Comparison of ENCODE assay signal across 12 cellular contexts in the genomic region with DNA sequence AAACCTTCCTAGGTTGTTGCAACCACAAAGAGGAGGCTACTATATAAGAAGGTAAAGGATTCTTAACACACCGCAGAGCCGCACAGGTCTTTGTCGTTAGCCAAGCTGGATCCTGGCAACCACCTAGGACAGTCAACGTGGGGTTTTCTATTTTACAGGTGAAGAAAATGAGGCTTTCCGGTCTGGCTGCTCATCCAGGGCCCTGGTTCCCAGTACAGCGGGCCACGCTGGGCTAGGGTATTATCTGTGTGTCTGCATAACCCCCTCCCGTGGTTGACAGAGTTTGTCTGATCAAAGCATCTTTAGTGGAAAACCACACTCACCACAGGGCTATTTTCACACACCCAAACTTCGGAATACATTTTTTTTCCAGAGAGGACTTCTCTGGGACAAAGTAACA. TPM values are rescaled to one million over a fixed set of nuclear protein-coding genes. Genes with fewer than 3 reads are reported as not detected.
A peak's percentile ranks its signal among the peaks of the same experiment; 100 is the strongest.
DNase-seq lines count a peak whose midpoint lies in the region; ATAC-seq and TF ChIP-seq lines count a peak whose summit lies in the region.
"Had no signal": no experiment of that assay in that cellular context is flagged by ENCODE, and none has a peak within 500 bp of the region (broad histone marks: within the 10 kb centered on the region; RNA-seq: fewer than 3 reads in every experiment).

No MANE protein-coding gene starts in this region.

- no peak overlapping the region for H3K4ac ChIP-seq in neuronal stem cell (ENCODE audit: low read length)

- H2BK5ac ChIP-seq in neuronal stem cell (ENCODE audit: low read length) = no peak overlapping the region

- ATAC-seq in stimulated activated naive CD8-positive, alpha-beta T cell treated with anti-CD3 and anti-CD28 coated beads, Interleukin-15, Interleukin-2, amounts not matched to agents 100 U/mL and 50 U/mL, for 24 hours = peak; percentile 67
- no peak for ATAC-seq in GM19035 (IDR thresholded peaks at IDR 0.05; ENCODE audit: unreplicated experiment)
- ATAC-seq: heart right ventricle had no signal

- H3K27me3 ChIP-seq in esophagus squamous epithelium = peaks cover 0 to 30% (median 0%) of the 10 kb centered on the region in 4 donors
- peaks cover 2 to 10% (median 3%) of the 10 kb centered on the region in 3 experiments for H3K27me3 ChIP-seq in neuronal stem cell (ENCODE audit: control insufficient read depth in 3 of 3, insufficient read depth in 3 of 3, low read depth in 1 of 3, low read length in 3 of 3)
- H3K27me3 ChIP-seq: colonic mucosa had no signal

- H3K4me1 ChIP-seq in esophagus squamous epithelium = peaks cover 0 to 32% (median 9%) of the 10 kb centered on the region in 3 donors
- peaks cover 0 to 4% of the 10 kb centered on the region in 2 donors for H3K4me1 ChIP-seq in neuronal stem cell (ENCODE audit: control insufficient read depth in 2 of 2, insufficient read depth in 1 of 2, low read depth in 1 of 2, low read length in 2 of 2)
- H3K4me1 ChIP-seq: colonic mucosa had no signal

- H3K4me2 ChIP-seq in neuronal stem cell (ENCODE audit: insufficient read depth, low read length, poor library complexity, severe bottlenecking) = no peak overlapping the region
- H3K4me2 ChIP-seq: smooth muscle cell had no signal

- DNase-seq in activated CD4-positive, CD25-positive, alpha-beta regulatory T cell treated with anti-CD3 and anti-CD28 coated beads, Interleukin-2, amount 50 U/mL, for 72 hours = peak; percentile 29
- no peak for DNase-seq in activated CD4-positive, CD25-positive, alpha-beta regulatory T cell (lab: John Stamatoyannopoulos, UW)
- DNase-seq in activated CD8-positive, alpha-beta memory T cell treated with anti-CD3 and anti-CD28 coated beads, Interleukin-2, amount 50 U/mL, for 4 hours = peak; percentile 41
- DNase-seq in esophagus squamous epithelium (lab: John Stamatoyannopoulos, UW) = no peak
- peak; percentile 58 for DNase-seq in stimulated activated naive CD8-positive, alpha-beta T cell treated with anti-CD3 and anti-CD28 coated beads, Interleukin-15, Interleukin-2, amounts not matched to agents 100 U/mL and 50 U/mL, for 24 hours
- no peak for DNase-seq in neuronal stem cell (ENCODE audit: low spot score)
- DNase-seq in posterior cingulate gyrus = no peak
- DNase-seq: heart right ventricle, NCI-H510A had no signal

- H3K27ac ChIP-seq in esophagus squamous epithelium (peak overlapping the region; percentile 70 to 84 (median 78)), neuronal stem cell (replicated peaks; ENCODE audit: low read length) (no peak overlapping the region)
- H3K27ac ChIP-seq: colonic mucosa, heart right ventricle had no signal

- peaks cover 2% of the 10 kb centered on the region for H3K79me1 ChIP-seq in neuronal stem cell (ENCODE audit: low read depth, low read length)

- H3K14ac ChIP-seq in neuronal stem cell (ENCODE audit: low read length) = no peak overlapping the region

- H2AK5ac ChIP-seq in neuronal stem cell (ENCODE audit: low read depth, low read length) = no peak overlapping the region

- TF ChIP-seq CTCF in esophagus squamous epithelium (IDR thresholded peaks at IDR 0.05) = no peak

- no peak overlapping the region for H3K23ac ChIP-seq in neuronal stem cell (ENCODE audit: low read depth, low read length, poor library complexity)

- H4K91ac ChIP-seq in neuronal stem cell (ENCODE audit: low read depth, low read length, poor library complexity) = no peak overlapping the region

- H3K4me3 ChIP-seq in esophagus squamous epithelium = peak overlapping the region in 3 of 4 donors; percentile 23 to 50 (median 29)
- no peak overlapping the region for H3K4me3 ChIP-seq in neuronal stem cell (ENCODE audit: low read length in 2 of 2)
- H3K4me3 ChIP-seq: colonic mucosa, heart right ventricle, smooth muscle cell had no signal

- H3K36me3 ChIP-seq in esophagus squamous epithelium (no peaks in the 10 kb centered on the region), neuronal stem cell (replicated peaks in 1 of 2; ENCODE audit: control insufficient read depth in 2 of 2, insufficient read depth in 2 of 2, low read length in 2 of 2) (no peaks in the 10 kb centered on the region)
- H3K36me3 ChIP-seq: colonic mucosa, heart right ventricle had no signal

- no peak overlapping the region for H2BK15ac ChIP-seq in neuronal stem cell (ENCODE audit: low read length)

- H2BK12ac ChIP-seq in neuronal stem cell (ENCODE audit: low read length) = no peak overlapping the region

- H2BK120ac ChIP-seq in neuronal stem cell (ENCODE audit: low read depth, low read length) = no peak overlapping the region

- no peak overlapping the region for H4K8ac ChIP-seq in neuronal stem cell (ENCODE audit: low read depth, low read length)

- no peak overlapping the region for H3K9ac ChIP-seq in neuronal stem cell (ENCODE audit: low read depth, low read length, poor library complexity)

- intact Hi-C loops in esophagus squamous epithelium (cut with DNase I) (no loop called here), posterior cingulate gyrus (cut with DNase I) (no loop called here)

- TF ChIP-seq POLR2A in esophagus squamous epithelium (IDR thresholded peaks at IDR 0.05) = no peak

- no peak overlapping the region for H2AFZ ChIP-seq in neuronal stem cell (ENCODE audit: low read length)

- H3K18ac ChIP-seq in neuronal stem cell (ENCODE audit: low read length) = no peak overlapping the region

- peaks cover 0 to 10% (median 0%) of the 10 kb centered on the region in 3 donors for H3K9me3 ChIP-seq in esophagus squamous epithelium
- H3K9me3 ChIP-seq in neuronal stem cell (replicated peaks in 1 of 2; ENCODE audit: control insufficient read depth in 2 of 2, insufficient read depth in 1 of 2, low read depth in 1 of 2, low read length in 2 of 2) = peaks cover 3 to 10% of the 10 kb centered on the region in 2 donors
- H3K9me3 ChIP-seq: colonic mucosa had no signal

- WGBS in esophagus squamous epithelium, 2 donors = 33% methylated on average over 6 to 9 of the region's 9 CpGs
- WGBS in neuronal stem cell (ENCODE audit: extremely low coverage in 2 of 2, insufficient read length in 2 of 2, insufficient replicate concordance in 1 of 2), 2 donors = no CpG with 5 or more reads among the region's 9 CpGs

RNA-seq across cellular contexts. Expression of gene PDE9A, which starts 39.0 kb away (rescaled TPM):
- total RNA-seq in esophagus squamous epithelium = 1 to 10 TPM in 3 of 4 donors, under 1 TPM in 1; 0.61 to 2.9 (median 1.8) TPM
- polyA plus RNA-seq in neuronal stem cell (2013, experiment 1 of 2) = 44.9 TPM
- 45.6 TPM for polyA plus RNA-seq in neuronal stem cell (2013, experiment 2 of 2)

Comparison
In these comparisons a context has a peak if more than half of its experiments do, and no peak if none do; other contexts are left out.
1. DNase-seq: peak in activated CD4-positive, CD25-positive, alpha-beta regulatory T cell treated with anti-CD3 and anti-CD28 coated beads, Interleukin-2, amount 50 U/mL, for 72 hours (single experiment), activated CD8-positive, alpha-beta memory T cell treated with anti-CD3 and anti-CD28 coated beads, Interleukin-2, amount 50 U/mL, for 4 hours (single experiment) and stimulated activated naive CD8-positive, alpha-beta T cell treated with anti-CD3 and anti-CD28 coated beads, Interleukin-15, Interleukin-2, amounts not matched to agents 100 U/mL and 50 U/mL, for 24 hours (single experiment); none in activated CD4-positive, CD25-positive, alpha-beta regulatory T cell (0 of 4), esophagus squamous epithelium (single experiment), neuronal stem cell (single experiment) and posterior cingulate gyrus (0 of 10).
2. H3K4me3 ChIP-seq: peak in esophagus squamous epithelium (3 of 4); none in neuronal stem cell (0 of 2).